Comparison of ENCODE assay signal across 9 cellular contexts in the genomic region with DNA sequence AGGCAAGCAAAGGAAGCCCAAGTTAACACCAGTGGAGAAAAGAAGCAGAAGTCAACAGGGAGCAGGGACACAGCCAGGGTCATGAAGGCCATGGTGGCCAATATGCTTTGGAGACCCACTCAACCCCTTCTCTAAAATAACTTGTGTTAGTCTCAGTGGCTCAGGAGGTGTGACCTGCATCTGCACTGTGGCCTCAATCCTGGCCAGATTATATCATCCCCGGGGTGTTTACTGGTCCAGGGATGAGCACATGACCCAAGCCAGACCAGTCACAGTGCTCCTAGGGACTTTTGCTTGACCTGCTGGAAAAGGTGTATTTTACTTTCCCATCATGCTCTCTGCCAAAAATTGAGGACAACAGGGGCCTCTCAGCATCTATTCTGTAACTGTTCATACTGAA.
DNase-seq lines count a peak whose midpoint lies in the region; ATAC-seq and TF ChIP-seq lines count a peak whose summit lies in the region.
"Had no signal": no experiment of that assay in that cellular context is flagged by ENCODE, and none has a peak within 500 bp of the region (broad histone marks: within the 10 kb centered on the region; RNA-seq: fewer than 3 reads in every experiment).

No MANE protein-coding gene starts in this region.

- ATAC-seq in GM18861 (IDR thresholded peaks at IDR 0.05; ENCODE audit: unreplicated experiment) (peak; percentile 2), HG02678 (IDR thresholded peaks at IDR 0.05; ENCODE audit: unreplicated experiment) (peak; percentile 12), RWPE2 (ENCODE audit: low read depth) (no peak)
- no peak for ATAC-seq in stimulated activated effector memory CD8-positive, alpha-beta T cell treated with anti-CD3 and anti-CD28 coated beads, Interleukin-12 subunit alpha, Interleukin-12 subunit beta, amount 100 ng/mL, for 72 hours

- intact Hi-C loops in activated CD4-positive, alpha-beta T cell treated with anti-CD3 and anti-CD28 coated beads, Interleukin-2, amount 10 ng/mL, durations not matched to agents 24 days and 14 days (cut with micrococcal nuclease), result no loop called here

- no peaks in the 10 kb centered on the region for H3K9me3 Mint-ChIP-seq in neural crest cell
- no peaks in the 10 kb centered on the region for H3K9me3 Mint-ChIP-seq in stimulated activated effector memory CD8-positive, alpha-beta T cell treated with anti-CD3 and anti-CD28 coated beads, Interleukin-12 subunit alpha, Interleukin-12 subunit beta, amount 100 ng/mL, for 72 hours
- H3K9me3 Mint-ChIP-seq in activated CD4-positive, alpha-beta T cell treated with anti-CD3 and anti-CD28 coated beads, Interleukin-2, amount 10 ng/mL, durations not matched to agents 24 days and 14 days, result no peaks in the 10 kb centered on the region

- peak overlapping the region; percentile 78 for H3K27ac Mint-ChIP-seq in neural crest cell (ENCODE audit: unreplicated experiment)
- no peak overlapping the region for H3K27ac Mint-ChIP-seq in stimulated activated effector memory CD8-positive, alpha-beta T cell treated with anti-CD3 and anti-CD28 coated beads, Interleukin-12 subunit alpha, Interleukin-12 subunit beta, amount 100 ng/mL, for 72 hours
- H3K27ac Mint-ChIP-seq in activated CD4-positive, alpha-beta T cell treated with anti-CD3 and anti-CD28 coated beads, Interleukin-2, amount 10 ng/mL, durations not matched to agents 24 days and 14 days, result no peak overlapping the region

- peak overlapping the region; percentile 41 for H3K27ac ChIP-seq in RWPE2 (ENCODE audit: poor library complexity, severe bottlenecking)

- no peaks in the 10 kb centered on the region for H3K27me3 ChIP-seq in RWPE2 (ENCODE audit: insufficient read depth, poor library complexity, severe bottlenecking)

- H3K36me3 ChIP-seq in RWPE2 (ENCODE audit: low read depth), result no peaks in the 10 kb centered on the region

- no peak for TF ChIP-seq CTCF in RWPE2 (IDR thresholded peaks at IDR 0.05; ENCODE audit: poor library complexity, severe bottlenecking)
- no peak for TF ChIP-seq CTCF in neural crest cell (conservative IDR thresholded peaks at IDR 0.05)

- no peaks in the 10 kb centered on the region for H3K27me3 Mint-ChIP-seq in neural crest cell (ENCODE audit: low read depth)
- no peaks in the 10 kb centered on the region for H3K27me3 Mint-ChIP-seq in activated CD4-positive, alpha-beta T cell treated with anti-CD3 and anti-CD28 coated beads, Interleukin-2, amount 10 ng/mL, durations not matched to agents 24 days and 14 days

- H3K9me3 ChIP-seq in RWPE2 (ENCODE audit: severe bottlenecking), result no peaks in the 10 kb centered on the region

- H3K4me1 Mint-ChIP-seq in neural crest cell, result no peaks in the 10 kb centered on the region
- no peaks in the 10 kb centered on the region for H3K4me1 Mint-ChIP-seq in stimulated activated effector memory CD8-positive, alpha-beta T cell treated with anti-CD3 and anti-CD28 coated beads, Interleukin-12 subunit alpha, Interleukin-12 subunit beta, amount 100 ng/mL, for 72 hours
- H3K4me1 Mint-ChIP-seq in activated CD4-positive, alpha-beta T cell treated with anti-CD3 and anti-CD28 coated beads, Interleukin-2, amount 10 ng/mL, durations not matched to agents 24 days and 14 days, result no peaks in the 10 kb centered on the region

- no peak overlapping the region for H3K4me3 Mint-ChIP-seq in neural crest cell
- H3K4me3 Mint-ChIP-seq in stimulated activated effector memory CD8-positive, alpha-beta T cell treated with anti-CD3 and anti-CD28 coated beads, Interleukin-12 subunit alpha, Interleukin-12 subunit beta, amount 100 ng/mL, for 72 hours, result no peak overlapping the region
- H3K4me3 Mint-ChIP-seq in activated CD4-positive, alpha-beta T cell treated with anti-CD3 and anti-CD28 coated beads, Interleukin-2, amount 10 ng/mL, durations not matched to agents 24 days and 14 days, result no peak overlapping the region

- H3K4me3 ChIP-seq in RWPE2 (ENCODE audit: severe bottlenecking), result no peak overlapping the region

- H3K36me3 Mint-ChIP-seq in neural crest cell (ENCODE audit: low read depth), result peaks cover 28% of the 10 kb centered on the region
- H3K36me3 Mint-ChIP-seq in stimulated activated effector memory CD8-positive, alpha-beta T cell treated with anti-CD3 and anti-CD28 coated beads, Interleukin-12 subunit alpha, Interleukin-12 subunit beta, amount 100 ng/mL, for 72 hours, result no peaks in the 10 kb centered on the region
- H3K36me3 Mint-ChIP-seq in activated CD4-positive, alpha-beta T cell treated with anti-CD3 and anti-CD28 coated beads, Interleukin-2, amount 10 ng/mL, durations not matched to agents 24 days and 14 days (ENCODE audit: low read depth), result no peaks in the 10 kb centered on the region

- DNase-seq in RWPE2 (ENCODE audit: low spot score) (no peak), neural crest cell (ENCODE audit: low read depth, low spot score) (no peak), NCI-H1694 (lab: John Stamatoyannopoulos, UW) (no peak), T1000 (lab: John Stamatoyannopoulos, UW) (no peak)
- DNase-seq in stimulated activated effector memory CD8-positive, alpha-beta T cell treated with anti-CD3 and anti-CD28 coated beads, Interleukin-12 subunit alpha, Interleukin-12 subunit beta, amount 100 ng/mL, for 72 hours (ENCODE audit: low spot score in 2 of 2), result no peak
- no peak for DNase-seq in activated CD4-positive, alpha-beta T cell treated with anti-CD3 and anti-CD28 coated beads, Interleukin-2, amount 10 ng/mL, durations not matched to agents 24 days and 14 days
- DNase-seq: activated naive CD4-positive, alpha-beta T cell treated with anti-CD3 and anti-CD28 coated beads, Interleukin-2, amount 50 U/mL, for 16 hours had no signal

- peaks cover 10% of the 10 kb centered on the region for H3K4me1 ChIP-seq in RWPE2 (ENCODE audit: insufficient read depth, poor library complexity, severe bottlenecking)

Comparison
In these comparisons a context has a peak if more than half of its experiments do, and no peak if none do; other contexts are left out.
1. ATAC-seq: peak in GM18861 (single experiment) and HG02678 (single experiment); none in RWPE2 (single experiment) and stimulated activated effector memory CD8-positive, alpha-beta T cell treated with anti-CD3 and anti-CD28 coated beads, Interleukin-12 subunit alpha, Interleukin-12 subunit beta, amount 100 ng/mL, for 72 hours (single experiment).